Comparison of ENCODE assay signal across 13 cellular contexts in the genomic region with DNA sequence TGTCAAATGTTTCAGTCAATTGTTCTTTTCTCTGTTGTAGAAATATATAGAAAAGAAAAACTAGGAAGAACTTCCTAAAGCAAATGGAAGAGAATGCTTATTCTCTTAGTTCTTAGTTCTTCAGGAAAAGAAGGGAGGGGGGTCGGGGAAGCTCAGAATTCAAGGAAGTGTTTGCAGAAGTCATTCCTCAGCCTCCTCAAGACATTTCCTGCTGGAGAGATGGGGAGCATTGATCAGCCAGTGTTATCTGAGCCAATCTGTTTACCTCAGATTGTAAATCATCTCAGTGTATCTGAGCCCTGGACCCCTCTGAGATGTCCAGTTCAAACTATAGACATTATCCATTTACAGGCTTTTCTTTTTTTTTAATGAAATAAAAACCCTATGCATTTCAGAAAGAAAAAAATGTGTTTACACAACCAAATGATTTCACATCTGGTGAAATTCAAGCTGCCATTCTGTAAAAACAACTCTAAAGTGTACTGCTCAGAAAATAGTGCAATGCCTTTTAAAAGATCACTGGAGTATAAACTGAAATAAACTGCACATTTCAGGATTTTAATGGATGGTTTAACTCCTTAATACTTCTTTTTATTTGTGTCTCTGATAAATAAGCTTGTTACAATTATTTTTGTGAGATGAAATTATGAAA.
"Had no signal": no experiment of that assay in that cellular context is flagged by ENCODE, and none has a peak within 500 bp of the region (broad histone marks: within the 10 kb centered on the region; RNA-seq: fewer than 3 reads in every experiment).

No MANE protein-coding gene starts in this region.

- H3K9me3 Mint-ChIP-seq: activated naive CD4-positive, alpha-beta T cell treated with anti-CD3 and anti-CD28 coated beads for 36 hours had no signal

- ATAC-seq: activated CD8-positive, alpha-beta T cell treated with anti-CD3 and anti-CD28 coated beads, Interleukin-2, amount 10 ng/mL, durations not matched to agents 7 days and 5 days; left cardiac atrium; mucosa of descending colon; naive thymus-derived CD8-positive, alpha-beta T cell; stimulated activated naive CD8-positive, alpha-beta T cell treated with anti-CD3 and anti-CD28 coated beads, Interleukin-15, Interleukin-2, amounts not matched to agents 100 U/mL and 50 U/mL, for 24 hours had no signal

- H3K27ac Mint-ChIP-seq: activated CD8-positive, alpha-beta T cell treated with anti-CD3 and anti-CD28 coated beads, Interleukin-2, amount 10 ng/mL, durations not matched to agents 7 days and 5 days; activated naive CD4-positive, alpha-beta T cell treated with anti-CD3 and anti-CD28 coated beads for 36 hours; immature natural killer cell; naive thymus-derived CD8-positive, alpha-beta T cell had no signal

- H3K36me3 Mint-ChIP-seq: immature natural killer cell; naive thymus-derived CD8-positive, alpha-beta T cell had no signal

- H3K27me3 Mint-ChIP-seq: naive thymus-derived CD8-positive, alpha-beta T cell had no signal

- DNase-seq: activated CD8-positive, alpha-beta T cell treated with anti-CD3 and anti-CD28 coated beads, Interleukin-2, amount 10 ng/mL, durations not matched to agents 7 days and 5 days; activated naive CD4-positive, alpha-beta T cell treated with anti-CD3 and anti-CD28 coated beads for 36 hours; effector CD4-positive, alpha-beta T cell; hippocampal formation; immature natural killer cell; left cardiac atrium; mucosa of descending colon; naive thymus-derived CD8-positive, alpha-beta T cell; stimulated activated CD4-positive, alpha-beta T cell treated with anti-CD3 and anti-CD28 coated beads, Interleukin-4, amount 100 ng/mL, for 1 hour; stimulated activated CD8-positive, alpha-beta memory T cell treated with anti-CD3 and anti-CD28 coated beads, Interleukin-4, amount 100 ng/mL, for 48 hours; stimulated activated naive CD8-positive, alpha-beta T cell treated with anti-CD3 and anti-CD28 coated beads, Interleukin-15, Interleukin-2, amounts not matched to agents 100 U/mL and 50 U/mL, for 24 hours; T-helper 9 cell; upper lobe of left lung had no signal

- H3K4me1 Mint-ChIP-seq: immature natural killer cell; naive thymus-derived CD8-positive, alpha-beta T cell had no signal

- H3K4me3 Mint-ChIP-seq: activated CD8-positive, alpha-beta T cell treated with anti-CD3 and anti-CD28 coated beads, Interleukin-2, amount 10 ng/mL, durations not matched to agents 7 days and 5 days; activated naive CD4-positive, alpha-beta T cell treated with anti-CD3 and anti-CD28 coated beads for 36 hours; immature natural killer cell; naive thymus-derived CD8-positive, alpha-beta T cell had no signal
